In the genomic region with DNA sequence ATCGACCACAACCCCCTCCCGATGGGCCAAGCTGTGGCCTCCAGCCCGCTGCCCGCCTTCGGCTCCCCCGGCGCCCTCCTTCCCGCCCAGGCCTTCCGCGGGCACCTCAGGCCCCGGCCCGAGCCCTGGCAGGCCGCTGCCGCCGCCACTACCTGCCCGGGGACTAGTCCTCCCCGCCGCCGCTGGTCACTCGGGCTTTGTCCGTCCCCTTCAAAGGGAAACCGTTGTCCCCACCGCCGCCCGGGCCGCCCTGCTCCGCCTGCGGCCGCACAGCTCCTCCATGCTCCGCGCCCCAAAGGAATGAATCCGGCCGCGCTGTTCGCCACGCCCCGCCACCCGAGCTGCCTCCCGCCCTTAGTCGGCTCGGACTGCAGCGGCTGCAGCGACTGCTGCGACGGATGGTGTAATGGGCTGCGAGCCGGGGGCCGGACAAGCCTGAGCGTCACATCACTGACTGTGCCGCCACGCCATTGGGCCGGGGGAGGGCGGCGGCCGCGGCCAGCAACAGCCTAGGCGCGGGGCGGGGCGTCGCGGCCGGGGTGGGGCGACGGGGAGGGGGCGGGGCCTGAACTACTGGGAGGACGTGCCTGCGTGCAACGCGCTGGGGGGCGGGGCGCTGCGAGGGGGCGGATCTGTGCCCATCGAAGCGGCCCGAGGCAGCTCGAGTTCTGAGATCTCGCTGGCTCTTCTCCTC, we compare ENCODE assay signal across 8 cellular contexts. TPM values are rescaled to one million over a fixed set of nuclear protein-coding genes. Genes with fewer than 3 reads are reported as not detected.
DNase-seq lines count a peak whose midpoint lies in the region; ATAC-seq and TF ChIP-seq lines count a peak whose summit lies in the region.

A gene with protein sequence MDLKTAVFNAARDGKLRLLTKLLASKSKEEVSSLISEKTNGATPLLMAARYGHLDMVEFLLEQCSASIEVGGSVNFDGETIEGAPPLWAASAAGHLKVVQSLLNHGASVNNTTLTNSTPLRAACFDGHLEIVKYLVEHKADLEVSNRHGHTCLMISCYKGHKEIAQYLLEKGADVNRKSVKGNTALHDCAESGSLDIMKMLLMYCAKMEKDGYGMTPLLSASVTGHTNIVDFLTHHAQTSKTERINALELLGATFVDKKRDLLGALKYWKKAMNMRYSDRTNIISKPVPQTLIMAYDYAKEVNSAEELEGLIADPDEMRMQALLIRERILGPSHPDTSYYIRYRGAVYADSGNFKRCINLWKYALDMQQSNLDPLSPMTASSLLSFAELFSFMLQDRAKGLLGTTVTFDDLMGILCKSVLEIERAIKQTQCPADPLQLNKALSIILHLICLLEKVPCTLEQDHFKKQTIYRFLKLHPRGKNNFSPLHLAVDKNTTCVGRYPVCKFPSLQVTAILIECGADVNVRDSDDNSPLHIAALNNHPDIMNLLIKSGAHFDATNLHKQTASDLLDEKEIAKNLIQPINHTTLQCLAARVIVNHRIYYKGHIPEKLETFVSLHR (minus strand): TSS at position 405 of the 694 bp plus-strand sequence. CDS start 1,282 bp downstream, outside the sequence.

- H3K9me3 Mint-ChIP-seq in CD8-positive, alpha-beta T cell, result peaks cover 7% of the 10 kb centered on the region

- H3K27me3 ChIP-seq in CD8-positive, alpha-beta T cell (ENCODE audit: insufficient read depth, low read length), result no peaks in the 10 kb centered on the region

- no peaks in the 10 kb centered on the region for H3K36me3 ChIP-seq in CD8-positive, alpha-beta T cell (ENCODE audit: insufficient read depth, low read length)

- CTCF ChIA-PET in CD8-positive, alpha-beta T cell (lab: Charles Lee), result interaction anchor here (0.6 to 1.9 kb wide), 5 partner anchors 30 to 234 kb away, joined by 3 to 7 read pairs (median 4); no protein-coding TSS in a partner anchor

- POLR2A ChIA-PET in CD8-positive, alpha-beta T cell (lab: Charles Lee), result interaction anchor here (1.1 to 2.6 kb wide), 13 partner anchors 11 to 541 kb away, joined by 3 to 15 read pairs (median 4); partner anchors contain the start of genes AP3S1, ATG12, CCDC112 and COMMD10

- H3K27me3 Mint-ChIP-seq in CD8-positive, alpha-beta T cell (ENCODE audit: low read depth), result no peaks in the 10 kb centered on the region

- H3K36me3 Mint-ChIP-seq in CD8-positive, alpha-beta T cell, result peaks cover 38% of the 10 kb centered on the region

- no peaks in the 10 kb centered on the region for H3K9me3 ChIP-seq in CD8-positive, alpha-beta T cell (ENCODE audit: low read length)

- TF ChIP-seq CTCF in CD8-positive, alpha-beta T cell (IDR thresholded peaks at IDR 0.05), result no peak

- peak within 1 kb of the TSS; percentile 75 for H3K4me3 ChIP-seq in CD8-positive, alpha-beta T cell (ENCODE audit: low read depth, low read length)

- H3K27ac Mint-ChIP-seq in CD8-positive, alpha-beta T cell, result peak within 1 kb of the TSS; percentile 97

- peak within 1 kb of the TSS; percentile 95 for H3K4me3 Mint-ChIP-seq in CD8-positive, alpha-beta T cell

- DNase-seq in CD8-positive, alpha-beta T cell, result peak; percentile 93 to 99 (median 97)
- DNase-seq in HS-27A (ENCODE audit: low read depth) (peak; percentile 57), NK-92 (lab: John Stamatoyannopoulos, UW; ENCODE audit: unreplicated experiment) (peak; percentile 84), medulla oblongata (ENCODE audit: extremely low spot score) (peak; percentile 97)
- DNase-seq in activated CD8-positive, alpha-beta memory T cell treated with anti-CD3 and anti-CD28 coated beads for 24 hours, result peak; percentile 99
- peak; percentile 96 for DNase-seq in effector CD8-positive, alpha-beta T cell (lab: John Stamatoyannopoulos, UW)
- peak; percentile 96 for DNase-seq in stimulated activated CD8-positive, alpha-beta memory T cell treated with anti-CD3 and anti-CD28 coated beads, Interleukin-12 subunit alpha, Interleukin-12 subunit beta, amount 100 ng/mL, for 1 hour (ENCODE audit: low read depth)

- peaks cover 41% of the 10 kb centered on the region for H3K4me1 ChIP-seq in CD8-positive, alpha-beta T cell (ENCODE audit: insufficient read depth, low read length)

- peak; percentile 90 for ATAC-seq in CD8-positive, alpha-beta T cell
- ATAC-seq in GM19467 (IDR thresholded peaks at IDR 0.05; ENCODE audit: unreplicated experiment), result peak; percentile 98

- H3K4me1 Mint-ChIP-seq in CD8-positive, alpha-beta T cell (ENCODE audit: low read depth), result peaks cover 48% of the 10 kb centered on the region

- intact Hi-C loops in CD8-positive, alpha-beta T cell (cut with DNase I, micrococcal nuclease), result loop anchor here (1.0 to 5.0 kb wide), 13 partner anchors 43 to 541 kb away; partner anchors contain the start of genes AP3S1 (in 2 of the 2), ATG12 (in 2 of the 2), CCDC112 (in 2 of the 2) and COMMD10 (in 2 of the 2)

- H3K27ac ChIP-seq in CD8-positive, alpha-beta T cell (ENCODE audit: low read depth, low read length), result peak within 1 kb of the TSS; percentile 87

RNA-seq across cellular contexts. Expression of the gene that starts here (rescaled TPM):
- 10 to 100 TPM; 32.7 to 32.9 TPM for total RNA-seq in CD8-positive, alpha-beta T cell

Comparison
In these comparisons a context has a peak if more than half of its experiments do, and no peak if none do; other contexts are left out.
1. Peak in every context shown above with its lines: DNase-seq, ATAC-seq, H3K4me3 ChIP-seq and H3K27ac ChIP-seq.